Comparison of ENCODE assay signal across 19 cellular contexts in the genomic region with DNA sequence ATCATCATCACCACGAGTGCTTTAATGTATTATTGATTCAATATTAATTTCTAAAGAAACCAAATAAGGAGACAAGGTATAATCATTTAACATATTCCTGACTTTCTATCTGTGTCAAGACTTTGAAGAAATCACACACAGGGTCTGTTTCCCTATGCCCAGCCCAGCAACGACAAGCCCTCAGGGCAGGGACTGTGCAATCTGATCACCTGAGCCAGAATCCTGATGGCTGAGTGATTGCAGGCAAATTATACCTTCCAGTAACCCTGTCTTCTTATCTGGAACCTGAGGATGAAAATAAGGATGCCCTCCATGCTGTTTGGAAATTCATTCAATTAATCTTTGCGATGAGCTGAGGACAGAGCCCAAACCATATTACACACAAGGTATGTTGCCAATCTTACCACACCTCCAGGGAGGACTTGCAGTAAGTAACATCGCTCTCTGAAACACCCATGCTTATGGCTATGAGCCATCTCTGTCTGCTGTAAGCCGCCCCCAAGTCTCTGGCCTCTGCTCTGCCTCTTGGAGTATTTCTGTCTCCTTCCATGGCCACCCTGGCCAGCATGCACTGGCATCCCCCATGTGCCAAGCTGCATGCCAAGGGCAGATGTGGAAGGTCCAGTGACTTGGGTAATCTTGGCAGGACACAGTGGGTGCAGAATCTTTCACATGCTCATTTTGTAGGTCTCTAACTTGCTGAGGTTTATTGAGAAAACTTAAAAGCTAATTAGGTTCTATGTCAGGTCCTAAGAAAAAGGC. TPM values are rescaled to one million over a fixed set of nuclear protein-coding genes. Genes with fewer than 3 reads are reported as not detected.
DNase-seq lines count a peak whose midpoint lies in the region; ATAC-seq, FAIRE-seq and TF ChIP-seq lines count a peak whose summit lies in the region.
"Had no signal": no experiment of that assay in that cellular context is flagged by ENCODE, and none has a peak within 500 bp of the region (broad histone marks: within the 10 kb centered on the region; RNA-seq: fewer than 3 reads in every experiment).

No MANE protein-coding gene starts in this region.

- H3K4me3 ChIP-seq in right cardiac atrium (ENCODE audit: low read length) (no peak overlapping the region), H1 (ENCODE audit: extremely low read depth in 1 of 4, insufficient read depth in 2 of 4, low read depth in 3 of 4, low read length in 4 of 4) (no peak overlapping the region), trophoblast cell (ENCODE audit: low read depth, low read length) (no peak overlapping the region)
- H3K4me3 ChIP-seq: BLaER1, HAP-1 had no signal

- H2AFZ ChIP-seq in H1 (ENCODE audit: low read length) (no peak overlapping the region), trophoblast cell (ENCODE audit: insufficient read depth, low read length, poor library complexity) (no peak overlapping the region)

- CTCF ChIA-PET in H1 (lab: Charles Lee; ENCODE audit: partially characterized antibody) = interaction anchor here (1.0 kb wide), 1 partner anchor 75 kb away, joined by 3 read pairs; no protein-coding TSS in a partner anchor

- no peak for TF ChIP-seq EP300 in H1 (IDR thresholded peaks at IDR 0.05; ENCODE audit: borderline replicate concordance in 1 of 2, low read depth in 2 of 2, low read length in 2 of 2)

- no peaks in the 10 kb centered on the region for H3K27me3 ChIP-seq in right cardiac atrium (ENCODE audit: control insufficient read depth, insufficient read depth)
- no peaks in the 10 kb centered on the region for H3K27me3 ChIP-seq in H1 (replicated peaks in 1 of 4; ENCODE audit: control insufficient read depth in 3 of 4, extremely low read depth in 1 of 4, insufficient read depth in 3 of 4, low read length in 3 of 4)
- H3K27me3 ChIP-seq in trophoblast cell (ENCODE audit: insufficient read depth, low read length) = no peaks in the 10 kb centered on the region
- H3K27me3 ChIP-seq: BLaER1 had no signal

- H3K23ac ChIP-seq in H1 (ENCODE audit: insufficient read length) (no peak overlapping the region), trophoblast cell (ENCODE audit: low read length) (no peak overlapping the region)

- TF ChIP-seq CTCF in H1 (IDR thresholded peaks at IDR 0.05; ENCODE audit: control extremely low read depth in 1 of 3, insufficient read depth in 1 of 3, low read depth in 1 of 3, low read length in 3 of 3) = no peak

- no peak for FAIRE-seq in H1 (lab: Jason Lieb, UNC)
- FAIRE-seq: G401.6, GM12891, GM19239 had no signal

- no peak overlapping the region for H2BK15ac ChIP-seq in H1 (ENCODE audit: low read length)

- H3K9ac ChIP-seq in H1 (replicated peaks in 1 of 4; ENCODE audit: extremely low read depth in 1 of 4, low read depth in 3 of 4, low read length in 3 of 4) (no peak overlapping the region), trophoblast cell (ENCODE audit: low read length) (no peak overlapping the region)
- H3K9ac ChIP-seq: BLaER1 had no signal

- no peak for TF ChIP-seq POLR2A in H1 (IDR thresholded peaks at IDR 0.05; ENCODE audit: control extremely low read depth in 1 of 2, low read depth in 2 of 2, low read length in 2 of 2)
- TF ChIP-seq POLR2A in GM18505 (IDR thresholded peaks at IDR 0.05; ENCODE audit: borderline replicate concordance, extremely low read depth, insufficient read depth, insufficient read length) = no peak

- no peak overlapping the region for H2BK5ac ChIP-seq in H1 (ENCODE audit: low read depth, low read length)
- peak overlapping the region; percentile 70 for H2BK5ac ChIP-seq in trophoblast cell (ENCODE audit: low read depth, low read length, poor library complexity)

- no peak overlapping the region for H2BK20ac ChIP-seq in H1 (ENCODE audit: low read length)

- H4K12ac ChIP-seq in trophoblast cell (ENCODE audit: low read depth, low read length) = no peak overlapping the region

- no peak overlapping the region for H3K56ac ChIP-seq in H1 (replicated peaks; ENCODE audit: insufficient read length, low read depth, low read length)

- H3K79me2 ChIP-seq in H1 (ENCODE audit: control insufficient read depth in 1 of 2, insufficient read depth in 2 of 2, low read length in 2 of 2) (no peaks in the 10 kb centered on the region), trophoblast cell (ENCODE audit: control insufficient read depth, insufficient read depth, low read length, poor library complexity) (peaks cover 2% of the 10 kb centered on the region)

- no peak overlapping the region for H3K14ac ChIP-seq in H1 (ENCODE audit: insufficient read length)
- H3K14ac ChIP-seq in trophoblast cell (ENCODE audit: low read length) = peak overlapping the region; percentile 28

- no peak overlapping the region for H4K5ac ChIP-seq in H1 (ENCODE audit: insufficient read length, low read depth, low read length)

- no peaks in the 10 kb centered on the region for H3K23me2 ChIP-seq in H1 (ENCODE audit: low read depth, low read length)

- H3K27ac ChIP-seq in right cardiac atrium (ENCODE audit: low read length) (no peak overlapping the region), H1 (ENCODE audit: low read depth, low read length) (no peak overlapping the region), trophoblast cell (ENCODE audit: low read depth, low read length) (peak overlapping the region; percentile 67)
- H3K27ac ChIP-seq: BLaER1 had no signal

- H3K4me1 ChIP-seq in right cardiac atrium (ENCODE audit: control insufficient read depth, insufficient read depth, low read length) (no peaks in the 10 kb centered on the region), H1 (replicated peaks in 1 of 4; ENCODE audit: control insufficient read depth in 3 of 4, insufficient read depth in 4 of 4, low read length in 3 of 4) (peaks cover 0 to 4% (median 0%) of the 10 kb centered on the region in 4 experiments; a peak in 1 of 7 replicates), trophoblast cell (ENCODE audit: control insufficient read depth in 1 of 2, insufficient read depth in 2 of 2, low read length in 2 of 2) (peaks cover 24 to 32% of the 10 kb centered on the region in 2 experiments)
- H3K4me1 ChIP-seq: HAP-1 had no signal

- ATAC-seq in left ventricle myocardium superior = peak; percentile 49
- ATAC-seq in right cardiac atrium = no peak
- ATAC-seq in GM18505 (IDR thresholded peaks at IDR 0.05; ENCODE audit: unreplicated experiment) = no peak

- peaks cover 0 to 2% of the 10 kb centered on the region in 2 experiments for H4K20me1 ChIP-seq in H1 (replicated peaks in 1 of 2; ENCODE audit: control insufficient read depth in 1 of 2, insufficient read depth in 2 of 2, low read length in 2 of 2)
- H4K20me1 ChIP-seq: BLaER1 had no signal

- no peaks in the 10 kb centered on the region for H3K79me1 ChIP-seq in H1 (ENCODE audit: low read depth, low read length)
- H3K79me1 ChIP-seq in trophoblast cell (ENCODE audit: low read length) = peaks cover 37% of the 10 kb centered on the region

- H2BK120ac ChIP-seq in H1 (replicated peaks; ENCODE audit: low read depth, low read length) (no peak overlapping the region), trophoblast cell (ENCODE audit: insufficient read depth, low read length, poor library complexity) (peak overlapping the region; percentile 79)

- DNase-seq in NCI-H748 (lab: John Stamatoyannopoulos, UW; ENCODE audit: unreplicated experiment) = peak; percentile 46
- no peak for DNase-seq in NCI-H748 treated with DMSO at 0.1 percent for 48 hours (lab: John Stamatoyannopoulos, UW)
- peak; percentile 38 for DNase-seq in left ventricle myocardium superior
- DNase-seq in right cardiac atrium = no peak
- DNase-seq in H1 (ENCODE audit: low read depth in 1 of 2, low spot score in 2 of 2) = no peak
- DNase-seq in trophoblast cell = peak; percentile 59 to 61
- no peak for DNase-seq in middle frontal gyrus (ENCODE audit: extremely low spot score, low spot score)
- DNase-seq: 8988T; AML-193; CD8-positive, alpha-beta memory T cell; DMS53; GOT3 had no signal

- no peak overlapping the region for H3K4ac ChIP-seq in H1 (replicated peaks; ENCODE audit: insufficient read length, low read depth, low read length)
- H3K4ac ChIP-seq in trophoblast cell (ENCODE audit: low read depth, low read length) = peak overlapping the region; percentile 11

- WGBS in right cardiac atrium = 78% methylated on average over 5 of the region's 5 CpGs
- WGBS in H1 (ENCODE audit: extremely low coverage in 1 of 2, insufficient coverage in 1 of 2, insufficient read length in 1 of 2, insufficient replicate concordance in 2 of 2, low coverage in 1 of 2, low lambda C conversion rate in 2 of 2, missing lambda C conversion rate in 1 of 2), 2 experiments = 90% methylated on average over 5 of the region's 5 CpGs; no CpG with 5 or more reads in 1 of the 2 experiments
- no CpG with 5 or more reads among the region's 5 CpGs for WGBS in trophoblast cell (ENCODE audit: extremely low coverage, insufficient coverage, insufficient read length)

- POLR2A ChIA-PET in H1 (lab: Charles Lee; ENCODE audit: partially characterized antibody) = no interaction called here

- H3K9me3 ChIP-seq in right cardiac atrium (ENCODE audit: control insufficient read depth, low read length) (no peaks in the 10 kb centered on the region), H1 (ENCODE audit: insufficient read depth in 2 of 2, low read depth in 1 of 2, low read length in 1 of 2) (no peaks in the 10 kb centered on the region), trophoblast cell (ENCODE audit: insufficient read depth, low read depth, low read length) (no peaks in the 10 kb centered on the region)
- H3K9me3 ChIP-seq: BLaER1, HAP-1 had no signal

- H2AK5ac ChIP-seq in H1 (ENCODE audit: low read depth, low read length) (no peak overlapping the region), trophoblast cell (ENCODE audit: low read length) (peak overlapping the region; percentile 9)

- no peaks in the 10 kb centered on the region for H3K36me3 ChIP-seq in H1 (ENCODE audit: control insufficient read depth in 2 of 4, insufficient read depth in 4 of 4, low read length in 3 of 4)
- H3K36me3 ChIP-seq in trophoblast cell (ENCODE audit: control insufficient read depth in 1 of 2, insufficient read depth in 2 of 2, low read length in 2 of 2) = no peaks in the 10 kb centered on the region
- H3K36me3 ChIP-seq: BLaER1, HAP-1 had no signal

- H3K18ac ChIP-seq in H1 (ENCODE audit: extremely low read depth, low read length) = no peak overlapping the region
- peak overlapping the region; percentile 62 for H3K18ac ChIP-seq in trophoblast cell (ENCODE audit: low read length)

- H4K8ac ChIP-seq in H1 (ENCODE audit: extremely low read depth, insufficient read depth, low read length) (peak overlapping the region; percentile 57; the same call in 1 of the 2 replicates), trophoblast cell (ENCODE audit: low read depth, low read length) (peak overlapping the region; percentile 20)

- H4K91ac ChIP-seq in H1 (replicated peaks; ENCODE audit: insufficient read length, low read length) (no peak overlapping the region), trophoblast cell (ENCODE audit: low read depth, low read length) (peak overlapping the region; percentile 74)

- H3K4me2 ChIP-seq in H1 (ENCODE audit: insufficient read depth in 1 of 2, low read depth in 2 of 2, low read length in 2 of 2) (no peak overlapping the region), trophoblast cell (ENCODE audit: low read length) (peak overlapping the region; percentile 4)
- H3K4me2 ChIP-seq: BLaER1 had no signal

- H2BK12ac ChIP-seq in H1 (ENCODE audit: low read depth, low read length) (no peak overlapping the region), trophoblast cell (ENCODE audit: low read length) (peak overlapping the region; percentile 33)

- TF ChIP-seq RAD21 in H1 (IDR thresholded peaks at IDR 0.05 in 1 of 2, conservative IDR thresholded peaks at IDR 0.05 in 1 of 2; ENCODE audit: low read depth in 2 of 2, low read length in 2 of 2) = no peak

- intact Hi-C loops in left ventricle myocardium superior (cut with micrococcal nuclease) = no loop called here
- intact Hi-C loops in right cardiac atrium (cut with DNase I) = no loop called here

RNA-seq across cellular contexts. Expression of a gene that starts 10.6 kb away (rescaled TPM):
- total RNA-seq in left ventricle myocardium superior = not detected
- not detected for total RNA-seq in right cardiac atrium
- not detected for polyA plus RNA-seq in right cardiac atrium
- not detected in 2 replicates for total RNA-seq in H1 (2021; fragmentation: NEBNext Ultra II Directional; extraction: Animal tissue kit (Norgen Biotek cat#: 25700))
- polyA plus RNA-seq in H1 (2011; rRNA removed) = not detected in 2 replicates
- 0.08 TPM for polyA plus RNA-seq in H1 (2011; cell fraction: cytosol; rRNA removed)
- not detected for polyA plus RNA-seq in H1 (2011; cell fraction: nucleus; rRNA removed)
- polyA plus RNA-seq in H1 (2012, experiment 1 of 2) = not detected in 4 replicates
- polyA plus RNA-seq in H1 (2012, experiment 2 of 2) = not detected
- polyA plus RNA-seq in H1 (2013, experiment 1 of 2) = not detected
- not detected for polyA plus RNA-seq in H1 (2013, experiment 2 of 2)
- not detected in 2 replicates for polyA minus RNA-seq in H1 (2011; rRNA and poly(A)+ RNA removed)
- polyA minus RNA-seq in H1 (2011; cell fraction: cytosol; rRNA and poly(A)+ RNA removed) = not detected
- not detected for polyA minus RNA-seq in H1 (2011; cell fraction: nucleus; rRNA and poly(A)+ RNA removed)
- polyA plus RNA-seq in trophoblast cell (2013) = 0.12 TPM in 2 replicates
- total RNA-seq: CD8-positive, alpha-beta memory T cell; HT-29 had no signal
- polyA plus RNA-seq: CD8-positive, alpha-beta memory T cell had no signal

Comparison
In these comparisons a context has a peak if more than half of its experiments do, and no peak if none do; other contexts are left out.
1. DNase-seq: peak in NCI-H748 (single experiment), left ventricle myocardium superior (single experiment) and trophoblast cell (2 of 2); none in NCI-H748 treated with DMSO at 0.1 percent for 48 hours (single experiment), right cardiac atrium (0 of 3), H1 (0 of 2) and middle frontal gyrus (single experiment).